In genomic region chr22:29715240-29715639, GRCh38 we compare ENCODE assay signal across 3 cellular contexts.
TF ChIP-seq lines count a peak whose summit lies in the region.

No MANE protein-coding gene starts in this region.

TF ChIP-seq in SK-N-SH, 30 proteins besides CTCF, POLR2A, EP300 and RAD21 (continued from another document):
- TF ChIP-seq USF2 (IDR thresholded peaks at IDR 0.05; ENCODE audit: borderline replicate concordance, low read depth, low read length) = no peak
- no peak for TF ChIP-seq MEF2A (IDR thresholded peaks at IDR 0.05; ENCODE audit: borderline replicate concordance, low read depth)
- no peak for TF ChIP-seq ELF1 (IDR thresholded peaks at IDR 0.05)
- no peak for TF ChIP-seq YY1 (IDR thresholded peaks at IDR 0.05; ENCODE audit: low read depth)
- TF ChIP-seq MAX (IDR thresholded peaks at IDR 0.05; ENCODE audit: low read depth) = no peak
- TF ChIP-seq TCF12 (IDR thresholded peaks at IDR 0.05) = no peak
- TF ChIP-seq TAF1 (IDR thresholded peaks at IDR 0.05; ENCODE audit: borderline replicate concordance, low read depth, low read length) = no peak
- TF ChIP-seq SMC3 (IDR thresholded peaks at IDR 0.05; ENCODE audit: low read depth, low read length) = no peak
- no peak for TF ChIP-seq JUND (IDR thresholded peaks at IDR 0.05)
- no peak for TF ChIP-seq FOSL2 (IDR thresholded peaks at IDR 0.05; ENCODE audit: borderline replicate concordance, low read depth)
- TF ChIP-seq CHD2 (IDR thresholded peaks at IDR 0.05; ENCODE audit: low read length, partially characterized antibody) = no peak
- no peak for TF ChIP-seq RFX5 (IDR thresholded peaks at IDR 0.05; ENCODE audit: low read length)
- TF ChIP-seq RXRA (IDR thresholded peaks at IDR 0.05; ENCODE audit: borderline replicate concordance, low read depth) = no peak
- TF ChIP-seq GABPA (IDR thresholded peaks at IDR 0.05; ENCODE audit: low read depth) = no peak
TF ChIP-seq in SK-N-SH: peak in this region for 0.

TF ChIP-seq in SK-N-SH treated with all-trans-retinoic acid at 6 μM for 48 hours, 23 proteins besides CTCF, POLR2A, EP300 and RAD21:
- no peak for TF ChIP-seq CSRNP3 (CRISPR knock-in tag; IDR thresholded peaks at IDR 0.05)
- TF ChIP-seq ZNF565 (CRISPR knock-in tag; conservative IDR thresholded peaks at IDR 0.05; ENCODE audit: low read depth) = no peak
- no peak for TF ChIP-seq TOX (CRISPR knock-in tag; IDR thresholded peaks at IDR 0.05; ENCODE audit: borderline replicate concordance)
- TF ChIP-seq OSR1 (CRISPR knock-in tag; IDR thresholded peaks at IDR 0.05) = no peak
- TF ChIP-seq ESRRG (CRISPR knock-in tag; IDR thresholded peaks at IDR 0.05) = no peak
- no peak for TF ChIP-seq ARNTL (CRISPR knock-in tag; IDR thresholded peaks at IDR 0.05; ENCODE audit: borderline replicate concordance, low read depth)
- no peak for TF ChIP-seq SNAI2 (CRISPR knock-in tag; IDR thresholded peaks at IDR 0.05)
- no peak for TF ChIP-seq POU6F1 (CRISPR knock-in tag; IDR thresholded peaks at IDR 0.05; ENCODE audit: borderline replicate concordance, low read depth)
- no peak for TF ChIP-seq PATZ1 (CRISPR knock-in tag; IDR thresholded peaks at IDR 0.05; ENCODE audit: borderline replicate concordance)
- TF ChIP-seq ZNF8 (CRISPR knock-in tag; IDR thresholded peaks at IDR 0.05) = no peak
- no peak for TF ChIP-seq TSHZ2 (CRISPR knock-in tag; IDR thresholded peaks at IDR 0.05)

TF ChIP-seq in WTC11, 78 proteins besides CTCF, POLR2A, EP300 and RAD21:
- TF ChIP-seq ZNF512 (CRISPR knock-in tag; IDR thresholded peaks at IDR 0.05; ENCODE audit: borderline replicate concordance) = no peak
- no peak for TF ChIP-seq ZNF423 (CRISPR knock-in tag; IDR thresholded peaks at IDR 0.05)
- TF ChIP-seq USF1 (CRISPR knock-in tag; IDR thresholded peaks at IDR 0.05) = no peak
- no peak for TF ChIP-seq NFATC4 (CRISPR knock-in tag; IDR thresholded peaks at IDR 0.05)
- no peak for TF ChIP-seq NR2C2 (CRISPR knock-in tag; IDR thresholded peaks at IDR 0.05)
- TF ChIP-seq NR1H2 (CRISPR knock-in tag; IDR thresholded peaks at IDR 0.05) = no peak
- no peak for TF ChIP-seq EMX1 (CRISPR knock-in tag; IDR thresholded peaks at IDR 0.05)
- no peak for TF ChIP-seq NFE2L1 (CRISPR knock-in tag; IDR thresholded peaks at IDR 0.05)
